ENCODE assay signal across 8 cellular contexts in the genomic region with DNA sequence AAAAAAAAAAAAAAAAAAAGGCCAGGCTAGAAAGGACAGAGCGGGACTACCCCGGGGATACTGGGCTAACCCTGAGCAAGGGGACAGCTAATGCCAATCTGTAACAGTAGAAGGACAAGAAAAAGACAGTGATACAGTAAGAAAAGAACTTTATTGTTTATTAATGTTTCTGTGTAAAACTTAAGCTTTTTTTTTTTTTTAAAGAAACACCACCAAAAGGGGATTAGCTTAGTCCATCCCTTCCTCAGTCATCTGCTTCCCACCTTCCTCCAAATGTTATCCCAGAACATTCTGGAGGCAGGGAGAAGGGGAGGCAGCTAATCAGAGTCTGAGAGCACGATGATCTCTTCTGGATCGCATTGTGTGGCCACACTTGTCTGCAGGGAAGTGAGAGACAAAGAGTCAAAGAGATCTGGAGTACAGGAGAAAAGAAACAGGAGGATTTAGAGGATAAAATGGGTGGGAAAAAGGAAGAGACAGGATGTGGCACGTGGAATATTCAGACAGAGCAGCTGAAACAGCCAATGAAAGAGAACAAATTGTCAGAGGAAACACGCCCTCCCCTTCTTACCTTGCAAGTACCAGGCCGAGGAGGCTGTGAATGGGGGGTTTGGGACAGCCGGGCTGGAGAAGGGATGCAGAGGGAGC. TPM values are rescaled to one million over a fixed set of nuclear protein-coding genes. Genes with fewer than 3 reads are reported as not detected.
A peak's percentile ranks its signal among the peaks of the same experiment; 100 is the strongest.
DNase-seq lines count a peak whose midpoint lies in the region; ATAC-seq and TF ChIP-seq lines count a peak whose summit lies in the region.

No MANE protein-coding gene starts in this region.

- H3K4me1 ChIP-seq in Karpas-422 (ENCODE audit: low read length), result peaks cover 63% of the 10 kb centered on the region

- no peak overlapping the region for H2AFZ ChIP-seq in Karpas-422 (ENCODE audit: low read length)

- H3K27me3 ChIP-seq in Karpas-422 (ENCODE audit: low read length), result no peaks in the 10 kb centered on the region

- TF ChIP-seq CTCF in AG09309 (IDR thresholded peaks at IDR 0.05; ENCODE audit: control insufficient read depth, insufficient read depth, low read depth, low read length, missing control alignments) (no peak), coronary artery (IDR thresholded peaks at IDR 0.05) (no peak), nephron (IDR thresholded peaks at IDR 0.05; ENCODE audit: unreplicated experiment in 3 of 3) (no peak)

- no peaks in the 10 kb centered on the region for H3K9me2 ChIP-seq in Karpas-422 (replicated peaks; ENCODE audit: insufficient read depth, low read length)

- H3K79me2 ChIP-seq in Karpas-422 (ENCODE audit: low read length), result peaks cover 34% of the 10 kb centered on the region

- H3K4me3 ChIP-seq in AG09309 (ENCODE audit: control insufficient read depth, low read depth, low read length) (peak overlapping the region; percentile 57), Karpas-422 (ENCODE audit: low read length) (peak overlapping the region; percentile 64), coronary artery (peak overlapping the region; percentile 70)

- H3K9me3 ChIP-seq in Karpas-422 (ENCODE audit: low read length), result no peaks in the 10 kb centered on the region

- peak overlapping the region; percentile 91 to 98 (median 98) for H3K27ac Mint-ChIP-seq in nephron

- peak overlapping the region; percentile 65 for H3K4me2 ChIP-seq in Karpas-422 (ENCODE audit: low read depth, low read length, poor library complexity, severe bottlenecking)

- H4K20me1 ChIP-seq in Karpas-422 (ENCODE audit: insufficient read depth, low read depth, low read length), result peaks cover 20% of the 10 kb centered on the region

- H3K36me3 ChIP-seq in Karpas-422 (ENCODE audit: insufficient read depth, low read length), result peaks cover 26% of the 10 kb centered on the region

- peaks cover 71% of the 10 kb centered on the region for H3K4me1 Mint-ChIP-seq in nephron

- DNase-seq in AG09309 (ENCODE audit: low read depth), result no peak
- no peak for DNase-seq in Karpas-422
- no peak for DNase-seq in coronary artery (ENCODE audit: low spot score)
- DNase-seq in NCI-H226, result no peak
- no peak for DNase-seq in NCI-H2171 treated with DMSO at 0.1 percent for 48 hours (lab: John Stamatoyannopoulos, UW)
- no peak for DNase-seq in AG20443 (ENCODE audit: low spot score)

- ATAC-seq in activated CD4-positive, CD25-positive, alpha-beta regulatory T cell treated with anti-CD3 and anti-CD28 coated beads, Interleukin-2, amount 50 U/mL, for 24 hours, result no peak

- peak overlapping the region; percentile 40 for H3K9ac ChIP-seq in Karpas-422 (ENCODE audit: low read length)

- no peaks in the 10 kb centered on the region for H3K9me3 Mint-ChIP-seq in nephron

- H3K36me3 Mint-ChIP-seq in nephron (ENCODE audit: low read depth), result peaks cover 24% of the 10 kb centered on the region

- H3K27me3 Mint-ChIP-seq in nephron (ENCODE audit: low read depth), result peaks cover under 1% of the 10 kb centered on the region

- peak overlapping the region; percentile 68 for H3K27ac ChIP-seq in Karpas-422 (ENCODE audit: low read length)
- H3K27ac ChIP-seq in coronary artery, result peak overlapping the region; percentile 1 to 78

- H3K4me3 Mint-ChIP-seq in nephron, result peak overlapping the region; percentile 96 to 97 (median 97)

RNA-seq across cellular contexts. Expression of a gene that starts 1.0 kb away (rescaled TPM):
- 4.9 and 11.8 TPM in 2 replicates for total RNA-seq in Karpas-422 (2014; rRNA removed; shearing (Covaris generic); ENCODE audit: low replicate concordance)

RNA-seq across cellular contexts. Expression of a gene that starts 4.2 kb away (rescaled TPM):
- total RNA-seq in Karpas-422 (2014; rRNA removed; shearing (Covaris generic); ENCODE audit: low replicate concordance), result 45.8 and 55.6 TPM in 2 replicates

RNA-seq across cellular contexts. Expression of a gene that starts 4.7 kb away (rescaled TPM):
- 102 and 188 TPM in 2 replicates for total RNA-seq in Karpas-422 (2014; rRNA removed; shearing (Covaris generic); ENCODE audit: low replicate concordance)

RNA-seq across cellular contexts. Expression of a gene that starts 19.8 kb away (rescaled TPM):
- total RNA-seq in Karpas-422 (2014; rRNA removed; shearing (Covaris generic); ENCODE audit: low replicate concordance), result 35.1 and 47.2 TPM in 2 replicates

RNA-seq across cellular contexts. Expression of a gene that starts 29.1 kb away (rescaled TPM):
- 66.7 and 126 TPM in 2 replicates for total RNA-seq in Karpas-422 (2014; rRNA removed; shearing (Covaris generic); ENCODE audit: low replicate concordance)
